27 cellular contexts compared by ENCODE assay signal in the genomic region with DNA sequence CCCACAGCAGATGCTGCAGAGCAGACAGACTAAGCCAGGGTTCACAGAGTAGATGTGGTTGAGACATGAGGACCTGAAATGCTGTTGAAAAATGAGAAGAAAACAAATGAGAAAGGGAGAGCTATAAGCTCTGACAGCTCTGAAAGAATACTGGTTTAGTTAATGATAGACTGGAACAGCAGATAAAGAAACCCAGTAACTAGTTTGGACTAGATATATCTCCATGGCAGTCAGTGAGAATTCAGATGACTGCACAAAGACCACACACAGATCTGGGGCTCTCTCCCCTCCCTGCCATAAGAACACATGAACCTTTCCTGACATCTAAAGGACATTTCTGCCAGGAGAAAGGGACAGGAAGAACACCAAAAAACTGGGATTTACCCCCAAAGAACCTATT. TPM values are rescaled to one million over a fixed set of nuclear protein-coding genes. Genes with fewer than 3 reads are reported as not detected.
DNase-seq lines count a peak whose midpoint lies in the region; ATAC-seq, FAIRE-seq and TF ChIP-seq lines count a peak whose summit lies in the region.
"Had no signal": no experiment of that assay in that cellular context is flagged by ENCODE, and none has a peak within 500 bp of the region (broad histone marks: within the 10 kb centered on the region; RNA-seq: fewer than 3 reads in every experiment).

No MANE protein-coding gene starts in this region.

- BruUV-seq in GM12878 (replicated peaks; lab: Mats Ljungman, UMichigan) = no TSS peak

- no peak for FAIRE-seq in GM12878 (lab: Jason Lieb, UNC)
- FAIRE-seq: G401.6, H54 had no signal

- H3K9me3 Mint-ChIP-seq in type B pancreatic cell = no peaks in the 10 kb centered on the region
- H3K9me3 Mint-ChIP-seq: CD8-positive, alpha-beta T cell; IgD-negative memory B cell had no signal

- H3K4me3 Mint-ChIP-seq in type B pancreatic cell = no peak overlapping the region
- H3K4me3 Mint-ChIP-seq: CD8-positive, alpha-beta T cell; IgD-negative memory B cell; T-helper 17 cell had no signal

- DNase-seq in NCI-H82 treated with DMSO at 0.1 percent for 48 hours (lab: John Stamatoyannopoulos, UW; ENCODE audit: unreplicated experiment) (peak; percentile 8), NCI-H82 (lab: John Stamatoyannopoulos, UW) (no peak), NCI-H146 treated with DMSO at 0.1 percent for 48 hours (lab: John Stamatoyannopoulos, UW; ENCODE audit: unreplicated experiment) (peak; percentile 64), GM12878 (ENCODE audit: low read depth, low spot score) (no peak), type B pancreatic cell (ENCODE audit: extremely low spot score, unreplicated experiment) (no peak), prostate gland (ENCODE audit: low spot score) (no peak), middle frontal gyrus (ENCODE audit: extremely low spot score, low spot score) (no peak)
- DNase-seq: C1 segment of cervical spinal cord; CD8-positive, alpha-beta T cell; NCI-H1092 treated with DMSO at 0.1 percent for 48 hours; NCI-H1436; NCI-H1930; NCI-H2107; NCI-H226; NCI-H510A; NCI-H774; Peyer's patch; SIG-M5; SK-N-SH; T-helper 17 cell; T1000 had no signal

- no peak for TF ChIP-seq EP300 in GM12878 (IDR thresholded peaks at IDR 0.05; ENCODE audit: borderline replicate concordance in 1 of 2, control insufficient read depth in 1 of 2, low read depth in 2 of 2, low read length in 2 of 2)

- no peak overlapping the region for H3K4me3 ChIP-seq in GM12878
- H3K4me3 ChIP-seq in prostate gland = no peak overlapping the region
- H3K4me3 ChIP-seq: Peyer's patch had no signal

- H3K4me1 ChIP-seq in GM12878 (ENCODE audit: control insufficient read depth, insufficient read depth, low read length) (no peaks in the 10 kb centered on the region), prostate gland (replicated peaks) (no peaks in the 10 kb centered on the region)
- H3K4me1 ChIP-seq: Peyer's patch had no signal

- in situ Hi-C loops in GM12878 (cut with MboI) = no loop called here

- RAD21 ChIA-PET in GM12878 (lab: Charles Lee; ENCODE audit: unreplicated experiment) = no interaction called here

- SMC1A ChIA-PET in GM12878 (lab: Charles Lee; ENCODE audit: uncharacterized antibody, unreplicated experiment) = interaction anchor here (1.5 kb wide), 2 partner anchors 14 to 22 kb away, joined by 3 to 7 read pairs; no protein-coding TSS in a partner anchor

- H4K20me1 ChIP-seq in GM12878 (ENCODE audit: control insufficient read depth, insufficient read depth) = no peaks in the 10 kb centered on the region

- H3K27ac ChIP-seq in GM12878 (ENCODE audit: control insufficient read depth, insufficient read depth) (no peak overlapping the region), prostate gland (no peak overlapping the region)
- H3K27ac ChIP-seq: HL-60, Peyer's patch had no signal

- H3K9ac ChIP-seq in GM12878 (ENCODE audit: control insufficient read depth, insufficient read depth, low read length) = no peak overlapping the region
- H3K9ac ChIP-seq: SK-N-SH had no signal

- intact Hi-C loops in GM12878 (cut with micrococcal nuclease; ENCODE audit: unreplicated experiment) (no loop called here), prostate gland (cut with DNase I) (no loop called here)

- CTCF ChIA-PET in GM12878 (lab: Yijun Ruan, JAX) = interaction anchor here (2.8 kb wide), 1 partner anchor 13 kb away, joined by 8 read pairs; no protein-coding TSS in a partner anchor

- TF ChIP-seq POLR2A in GM12878 (IDR thresholded peaks at IDR 0.05; ENCODE audit: low read depth, low read length) = no peak
- TF ChIP-seq POLR2A in prostate gland (IDR thresholded peaks at IDR 0.05) = no peak

- TF ChIP-seq CTCF in GM12878 (IDR thresholded peaks at IDR 0.05 in 2 of 3, conservative IDR thresholded peaks at IDR 0.05 in 1 of 3; ENCODE audit: control insufficient read depth in 2 of 3, extremely low read depth in 1 of 3, insufficient read depth in 1 of 3, low read depth in 3 of 3, low read length in 3 of 3) (no peak), type B pancreatic cell (conservative IDR thresholded peaks at IDR 0.05) (no peak), prostate gland (IDR thresholded peaks at IDR 0.05) (no peak)

- H3K9me3 ChIP-seq in GM12878 (replicated peaks; ENCODE audit: control insufficient read depth, insufficient read depth, low read length) (no peaks in the 10 kb centered on the region), prostate gland (no peaks in the 10 kb centered on the region)
- H3K9me3 ChIP-seq: Peyer's patch, SK-N-SH had no signal

- no peaks in the 10 kb centered on the region for H3K27me3 Mint-ChIP-seq in type B pancreatic cell
- H3K27me3 Mint-ChIP-seq: IgD-negative memory B cell had no signal

- H3K27ac Mint-ChIP-seq in type B pancreatic cell = peak overlapping the region; percentile 13
- H3K27ac Mint-ChIP-seq: CD8-positive, alpha-beta T cell; IgD-negative memory B cell; T-helper 17 cell had no signal

- no peak overlapping the region for H2AFZ ChIP-seq in GM12878 (ENCODE audit: control insufficient read depth, low read depth, low read length)

- no peak for TF ChIP-seq RAD21 in GM12878 (IDR thresholded peaks at IDR 0.05; ENCODE audit: insufficient read depth, low read depth, low read length)

- H3K4me1 Mint-ChIP-seq in type B pancreatic cell (ENCODE audit: unreplicated experiment) = peaks cover 17% of the 10 kb centered on the region
- H3K4me1 Mint-ChIP-seq: IgD-negative memory B cell, T-helper 17 cell had no signal

- no peaks in the 10 kb centered on the region; a peak in 1 of 4 replicates for H3K27me3 ChIP-seq in GM12878 (replicated peaks in 1 of 2; ENCODE audit: control insufficient read depth in 2 of 2, insufficient read depth in 2 of 2, low read length in 1 of 2)
- H3K27me3 ChIP-seq in prostate gland (replicated peaks; ENCODE audit: insufficient read depth) = no peaks in the 10 kb centered on the region
- H3K27me3 ChIP-seq: Peyer's patch had no signal

- H3K36me3 ChIP-seq in GM12878 (ENCODE audit: control insufficient read depth in 2 of 2, insufficient read depth in 2 of 2, low read length in 1 of 2) (no peaks in the 10 kb centered on the region), prostate gland (no peaks in the 10 kb centered on the region)
- H3K36me3 ChIP-seq: Peyer's patch had no signal

- no peaks in the 10 kb centered on the region for H3K79me2 ChIP-seq in GM12878 (ENCODE audit: control insufficient read depth, insufficient read depth, low read length)

- peak; percentile 21; the same call in 2 of the 3 replicates for ATAC-seq in GM12878
- ATAC-seq: CD8-positive, alpha-beta T cell; T-helper 17 cell had no signal

- H3K36me3 Mint-ChIP-seq in type B pancreatic cell = no peaks in the 10 kb centered on the region
- H3K36me3 Mint-ChIP-seq: CD8-positive, alpha-beta T cell; IgD-negative memory B cell had no signal

- POLR2A ChIA-PET in GM12878 (lab: Charles Lee) = no interaction called here

- no peak overlapping the region for H3K4me2 ChIP-seq in GM12878 (ENCODE audit: control insufficient read depth, insufficient read depth)
- H3K4me2 ChIP-seq: SK-N-SH had no signal

TF ChIP-seq in GM12878, 131 proteins besides CTCF, POLR2A, EP300 and RAD21:
- TF ChIP-seq SMAD5 (IDR thresholded peaks at IDR 0.05; ENCODE audit: low read depth) (no peak), JUNB (IDR thresholded peaks at IDR 0.05) (no peak), SPI1 (IDR thresholded peaks at IDR 0.05; ENCODE audit: borderline replicate concordance, insufficient read depth, low read depth, low read length) (no peak)

RNA-seq across cellular contexts. Expression of gene NAA11, which starts 8.2 kb away (rescaled TPM):
- total RNA-seq in GM12878 (2013; cell fraction: nucleolus; rRNA removed) = not detected in 2 replicates
- total RNA-seq in GM12878 (2014; rRNA removed) = 0.22 TPM in 1 of 2 replicates, not detected in the other
- total RNA-seq in GM12878 (2014; rRNA removed; fragmentation: Illumina TruSeq; extraction: Trizol) = not detected in 2 replicates
- total RNA-seq in GM12878 (2021) = not detected in 2 replicates
- not detected for polyA plus RNA-seq in GM12878 (2011; ENCODE audit: low read depth)
- 0.12 and 0.22 TPM in 2 replicates for polyA plus RNA-seq in GM12878 (2011; rRNA removed)
- not detected in 2 replicates for polyA plus RNA-seq in GM12878 (2011; cell fraction: cytosol; rRNA removed)
- not detected in 2 replicates for polyA plus RNA-seq in GM12878 (2011; cell fraction: nucleus; rRNA removed)
- not detected in 2 replicates for polyA plus RNA-seq in GM12878 (2012)
- 0.16 TPM in 1 of 2 replicates, not detected in the other for polyA plus RNA-seq in GM12878 (2014; fragmentation: Illumina TruSeq; extraction: Trizol)
- not detected for polyA plus RNA-seq in GM12878 (2014; fragmentation: Nextera tagmentation; extraction: Ambion mirVana)
- polyA plus RNA-seq in GM12878 (2014; rRNA removed) = 0.10 TPM in 1 of 2 replicates, not detected in the other
- not detected for polyA plus RNA-seq in GM12878 (2016; fragmentation: Nextera tagmentation; extraction: Ambion mirVana)
- not detected in 2 replicates for polyA minus RNA-seq in GM12878 (2011; rRNA and poly(A)+ RNA removed)
- not detected in 2 replicates for polyA minus RNA-seq in GM12878 (2011; cell fraction: cytosol; rRNA and poly(A)+ RNA removed)
- not detected in 2 replicates for polyA minus RNA-seq in GM12878 (2011; cell fraction: nucleus; rRNA and poly(A)+ RNA removed)
- not detected in 2 replicates for total RNA-seq in type B pancreatic cell (ENCODE audit: low replicate concordance)
- 1 to 10 TPM in 1 of 2 donors, not detected in 1; 7.4 TPM for total RNA-seq in prostate gland
- total RNA-seq: A673; CD8-positive, alpha-beta T cell; OCI-LY7; Peyer's patch; T-helper 17 cell had no signal
- polyA plus RNA-seq: IgD-negative memory B cell, SK-N-SH had no signal

Comparison
In these comparisons a context has a peak if more than half of its experiments do, and no peak if none do; other contexts are left out.
1. DNase-seq: peak in NCI-H82 treated with DMSO at 0.1 percent for 48 hours (single experiment) and NCI-H146 treated with DMSO at 0.1 percent for 48 hours (single experiment); none in NCI-H82 (single experiment), GM12878 (single experiment), type B pancreatic cell (single experiment), prostate gland (single experiment) and middle frontal gyrus (single experiment).